15 cellular contexts compared by ENCODE assay signal in genomic region chr5:112696786-112697185, GRCh38. TPM values are rescaled to one million over a fixed set of nuclear protein-coding genes. Genes with fewer than 3 reads are reported as not detected.
DNase-seq lines count a peak whose midpoint lies in the region; ATAC-seq and TF ChIP-seq lines count a peak whose summit lies in the region.
"Had no signal": no experiment of that assay in that cellular context is flagged by ENCODE, and none has a peak within 500 bp of the region (broad histone marks: within the 10 kb centered on the region; RNA-seq: fewer than 3 reads in every experiment).

No MANE protein-coding gene starts in this region.

- no peak overlapping the region for H2AFZ ChIP-seq in Karpas-422 (ENCODE audit: low read length)

- DNase-seq in NCI-H2171 treated with DMSO at 0.1 percent for 48 hours (lab: John Stamatoyannopoulos, UW) (peak; percentile 28), NCI-H2171 (lab: John Stamatoyannopoulos, UW) (no peak), Karpas-422 (peak; percentile 22), WTC11 (ENCODE audit: low spot score) (no peak), HPDE6-E6E7 (ENCODE audit: extremely low spot score) (no peak), NCI-H748 treated with DMSO at 0.1 percent for 48 hours (lab: John Stamatoyannopoulos, UW) (no peak), uterus (no peak)
- DNase-seq: ACHN; CD4-positive, CD25-positive, alpha-beta regulatory T cell; DMS79; GOT3; HFFc6 had no signal

- H3K27me3 Mint-ChIP-seq in WTC11 (ENCODE audit: low read depth) = no peaks in the 10 kb centered on the region

- H4K20me1 ChIP-seq in Karpas-422 (ENCODE audit: insufficient read depth, low read depth, low read length) = no peaks in the 10 kb centered on the region
- H4K20me1 ChIP-seq: BLaER1 treated with 17β-estradiol and CSF1 and Interleukin-3, amounts not matched to agents 10 nM and 100 nM had no signal

- H3K9me3 ChIP-seq in Karpas-422 (ENCODE audit: low read length) (no peaks in the 10 kb centered on the region), uterus (no peaks in the 10 kb centered on the region)
- H3K9me3 ChIP-seq: HAP-1 had no signal

- POLR2A ChIA-PET in WTC11 (lab: Charles Lee) = interaction anchor here (1.1 kb wide), 1 partner anchor 41 kb away, joined by 4 read pairs; the partner anchor contains the start of gene APC

- TF ChIP-seq POLR2A in uterus (IDR thresholded peaks at IDR 0.05) = no peak

- H3K4me1 ChIP-seq in Karpas-422 (ENCODE audit: low read length) (peaks cover 32% of the 10 kb centered on the region), uterus (no peaks in the 10 kb centered on the region)

- H3K27me3 ChIP-seq in Karpas-422 (ENCODE audit: low read length) (no peaks in the 10 kb centered on the region), uterus (no peaks in the 10 kb centered on the region)
- H3K27me3 ChIP-seq: BLaER1 treated with 17β-estradiol and CSF1 and Interleukin-3, amounts not matched to agents 10 nM and 100 nM had no signal

- CTCF ChIA-PET in WTC11 (lab: Charles Lee) = interaction anchor here (1.0 kb wide), 1 partner anchor 40 kb away, joined by 3 read pairs; no protein-coding TSS in a partner anchor

- peaks cover 9% of the 10 kb centered on the region for H3K4me1 Mint-ChIP-seq in WTC11
- H3K4me1 Mint-ChIP-seq: CD4-positive, CD25-positive, alpha-beta regulatory T cell had no signal

- H3K79me2 ChIP-seq in Karpas-422 (ENCODE audit: low read length) = no peaks in the 10 kb centered on the region

- no peak overlapping the region for H3K27ac Mint-ChIP-seq in WTC11
- H3K27ac Mint-ChIP-seq: CD4-positive, CD25-positive, alpha-beta regulatory T cell; HFFc6; IgD-negative memory B cell had no signal

- H3K4me3 ChIP-seq in Karpas-422 (ENCODE audit: low read length) (no peak overlapping the region), uterus (no peak overlapping the region)
- H3K4me3 ChIP-seq: BLaER1 treated with 17β-estradiol and CSF1 and Interleukin-3, amounts not matched to agents 10 nM and 100 nM; HAP-1 had no signal

- H3K4me2 ChIP-seq in Karpas-422 (ENCODE audit: low read depth, low read length, poor library complexity, severe bottlenecking) = peak overlapping the region; percentile 47
- H3K4me2 ChIP-seq: BLaER1 treated with 17β-estradiol and CSF1 and Interleukin-3, amounts not matched to agents 10 nM and 100 nM had no signal

- no peak overlapping the region for H3K9ac ChIP-seq in Karpas-422 (ENCODE audit: low read length)
- H3K9ac ChIP-seq: BLaER1 treated with 17β-estradiol and CSF1 and Interleukin-3, amounts not matched to agents 10 nM and 100 nM had no signal

- peak; percentile 60 for ATAC-seq in WTC11

- no peak overlapping the region for H3K4me3 Mint-ChIP-seq in WTC11
- H3K4me3 Mint-ChIP-seq: CD4-positive, CD25-positive, alpha-beta regulatory T cell; IgD-negative memory B cell had no signal

- H3K9me2 ChIP-seq in Karpas-422 (replicated peaks; ENCODE audit: insufficient read depth, low read length) = no peaks in the 10 kb centered on the region

- H3K27ac ChIP-seq in Karpas-422 (ENCODE audit: low read length) (no peak overlapping the region), uterus (no peak overlapping the region)
- H3K27ac ChIP-seq: BLaER1 treated with 17β-estradiol and CSF1 and Interleukin-3, amounts not matched to agents 10 nM and 100 nM had no signal

- H3K36me3 Mint-ChIP-seq in WTC11 = no peaks in the 10 kb centered on the region
- H3K36me3 Mint-ChIP-seq: CD4-positive, CD25-positive, alpha-beta regulatory T cell had no signal

- TF ChIP-seq CTCF in WTC11 (IDR thresholded peaks at IDR 0.05) (no peak), uterus (IDR thresholded peaks at IDR 0.05) (no peak)

- no peaks in the 10 kb centered on the region for H3K36me3 ChIP-seq in Karpas-422 (ENCODE audit: insufficient read depth, low read length)
- H3K36me3 ChIP-seq in uterus = no peaks in the 10 kb centered on the region
- H3K36me3 ChIP-seq: BLaER1 treated with 17β-estradiol and CSF1 and Interleukin-3, amounts not matched to agents 10 nM and 100 nM; HAP-1 had no signal

- H3K9me3 Mint-ChIP-seq in WTC11 = no peaks in the 10 kb centered on the region
- H3K9me3 Mint-ChIP-seq: HFFc6 had no signal

- intact Hi-C loops in uterus (cut with DNase I; ENCODE audit: low total_unique reads) = no loop called here

TF ChIP-seq in WTC11, 78 proteins besides CTCF, POLR2A, EP300 and RAD21:
- no peak for TF ChIP-seq GRHL2 (CRISPR knock-in tag; IDR thresholded peaks at IDR 0.05; ENCODE audit: insufficient replicate concordance, severe bottlenecking)
- no peak for TF ChIP-seq ATF2 (CRISPR knock-in tag; IDR thresholded peaks at IDR 0.05; ENCODE audit: borderline replicate concordance, low read depth)
- no peak for TF ChIP-seq FOXK1 (CRISPR knock-in tag; IDR thresholded peaks at IDR 0.05)
- no peak for TF ChIP-seq EMX1 (CRISPR knock-in tag; IDR thresholded peaks at IDR 0.05)
TF ChIP-seq in WTC11: peak in this region for 0.

RNA-seq across cellular contexts. Expression of gene APC, which starts 40.9 kb away (rescaled TPM):
- total RNA-seq in Karpas-422 (2014; rRNA removed; shearing (Covaris generic); ENCODE audit: low replicate concordance) = 76.8 and 103 TPM in 2 replicates
- total RNA-seq in WTC11 (2021) (31.8 to 40.0 TPM (median 33.1 TPM) in 3 replicates), uterus (100 to 1,000 TPM in 2 of 4 donors, 10 to 100 TPM in 2; 45.4 to 132 (median 91.7) TPM)

Comparison
In these comparisons a context has a peak if more than half of its experiments do, and no peak if none do; other contexts are left out.
1. DNase-seq: peak in NCI-H2171 treated with DMSO at 0.1 percent for 48 hours (single experiment) and Karpas-422 (single experiment); none in NCI-H2171 (single experiment), WTC11 (single experiment), HPDE6-E6E7 (single experiment), NCI-H748 treated with DMSO at 0.1 percent for 48 hours (single experiment) and uterus (0 of 2).